ENCODE assay signal across 9 cellular contexts in genomic region chr11:12200359-12201015, GRCh38.
DNase-seq lines count a peak whose midpoint lies in the region; ATAC-seq and TF ChIP-seq lines count a peak whose summit lies in the region.
"Had no signal": no experiment of that assay in that cellular context is flagged by ENCODE, and none has a peak within 500 bp of the region (broad histone marks: within the 10 kb centered on the region; RNA-seq: fewer than 3 reads in every experiment).

No MANE protein-coding gene starts in this region.

- ATAC-seq in body of pancreas (peak; percentile 19), left lung (peak; percentile 6), HG03439 (IDR thresholded peaks at IDR 0.05; ENCODE audit: unreplicated experiment) (no peak), HG03025 (IDR thresholded peaks at IDR 0.05; ENCODE audit: low FRiP score, unreplicated experiment) (no peak)

- H3K27ac ChIP-seq in ACC112 (ENCODE audit: low read depth, low read length) (peak overlapping the region; percentile 97), HEK293 (ENCODE audit: extremely low read depth, low read depth, low read length) (no peak overlapping the region), body of pancreas (peak overlapping the region; percentile 29 to 58 (median 46)), left lung (peak overlapping the region; percentile 16 to 55)
- H3K27ac ChIP-seq: PC-9 had no signal

- DNase-seq in body of pancreas (peak; percentile 46 to 68 (median 66)), left lung (no peak), NCI-H524 (lab: John Stamatoyannopoulos, UW) (no peak), NCI-H2107 treated with DMSO at 0.1 percent for 48 hours (lab: John Stamatoyannopoulos, UW; ENCODE audit: unreplicated experiment) (no peak)

- H3K9me3 ChIP-seq in HEK293 (ENCODE audit: control insufficient read depth, insufficient read depth, low read depth, low read length) (no peaks in the 10 kb centered on the region), body of pancreas (no peaks in the 10 kb centered on the region), left lung (no peaks in the 10 kb centered on the region)

- TF ChIP-seq CTCF in HEK293 (tag by site-specific recombination; IDR thresholded peaks at IDR 0.05), result no peak
- TF ChIP-seq CTCF in body of pancreas (IDR thresholded peaks at IDR 0.05), result no peak
- no peak for TF ChIP-seq CTCF in left lung (IDR thresholded peaks at IDR 0.05)

- 36 to 44% methylated on average over 9 to 12 of the region's 12 CpGs for WGBS in body of pancreas, 2 donors

- peak overlapping the region; percentile 8; the same call in 1 of the 2 replicates for H3K4me3 ChIP-seq in ACC112 (ENCODE audit: low read depth, low read length)
- no peak overlapping the region for H3K4me3 ChIP-seq in HEK293 (ENCODE audit: low read depth, low read length)
- no peak overlapping the region for H3K4me3 ChIP-seq in body of pancreas
- no peak overlapping the region for H3K4me3 ChIP-seq in left lung
- H3K4me3 ChIP-seq: PC-9 had no signal

- POLR2A ChIA-PET in HEK293 (lab: Yijun Ruan, JAX), result no interaction called here

- no peak for TF ChIP-seq POLR2A in body of pancreas (IDR thresholded peaks at IDR 0.05)

- H3K4me1 ChIP-seq in ACC112 (ENCODE audit: control insufficient read depth, insufficient read depth, low read length, unreplicated experiment), result peaks cover 39% of the 10 kb centered on the region
- no peaks in the 10 kb centered on the region for H3K4me1 ChIP-seq in HEK293 (ENCODE audit: control insufficient read depth, insufficient read depth, low read length)
- peaks cover 37% of the 10 kb centered on the region for H3K4me1 ChIP-seq in body of pancreas
- H3K4me1 ChIP-seq in left lung, result peaks cover 14 to 38% of the 10 kb centered on the region in 2 donors

- H2AFZ ChIP-seq in ACC112 (ENCODE audit: low read length, unreplicated experiment), result no peak overlapping the region
- H2AFZ ChIP-seq: PC-9 had no signal

- H3K27me3 ChIP-seq in ACC112 (ENCODE audit: insufficient read depth, low read length), result no peaks in the 10 kb centered on the region
- no peaks in the 10 kb centered on the region for H3K27me3 ChIP-seq in body of pancreas
- H3K27me3 ChIP-seq in left lung, result no peaks in the 10 kb centered on the region

- intact Hi-C loops in body of pancreas (cut with DNase I) (no loop called here), left lung (cut with DNase I) (no loop called here)

- CTCF ChIA-PET in HEK293 (lab: Yijun Ruan, JAX), result interaction anchor here (0.6 to 2.0 kb wide), 4 partner anchors 36 to 701 kb away, joined by 3 to 9 read pairs (median 4); no protein-coding TSS in a partner anchor

- H3K79me2 ChIP-seq in ACC112 (ENCODE audit: control insufficient read depth, insufficient read depth, low read length, unreplicated experiment), result peaks cover 11% of the 10 kb centered on the region

- H3K36me3 ChIP-seq in ACC112 (ENCODE audit: insufficient read depth, low read length) (peaks cover 14% of the 10 kb centered on the region), HEK293 (ENCODE audit: control insufficient read depth in 2 of 2, insufficient read depth in 1 of 2, low read length in 2 of 2) (no peaks in the 10 kb centered on the region), body of pancreas (replicated peaks in 1 of 2; ENCODE audit: insufficient read depth in 1 of 2, low read depth in 2 of 2) (no peaks in the 10 kb centered on the region), left lung (peaks cover 0 to 30% of the 10 kb centered on the region in 2 donors)

TF ChIP-seq in HEK293, 187 proteins besides CTCF, POLR2A, EP300 and RAD21:
- no peak for TF ChIP-seq ZNF610 (tag by site-specific recombination; IDR thresholded peaks at IDR 0.05; ENCODE audit: borderline replicate concordance)
- TF ChIP-seq ZFHX2 (tag by site-specific recombination; conservative IDR thresholded peaks at IDR 0.05), result peak; percentile 50; the same call in 1 of the 2 replicates

Comparison
In these comparisons a context has a peak if more than half of its experiments do, and no peak if none do; other contexts are left out.
1. ATAC-seq: peak in body of pancreas (single experiment) and left lung (single experiment); none in HG03439 (single experiment) and HG03025 (single experiment).
2. DNase-seq: peak in body of pancreas (4 of 4); none in left lung (0 of 2), NCI-H524 (0 of 2) and NCI-H2107 treated with DMSO at 0.1 percent for 48 hours (single experiment).